ENCODE assay signal across 39 cellular contexts in the genomic region with DNA sequence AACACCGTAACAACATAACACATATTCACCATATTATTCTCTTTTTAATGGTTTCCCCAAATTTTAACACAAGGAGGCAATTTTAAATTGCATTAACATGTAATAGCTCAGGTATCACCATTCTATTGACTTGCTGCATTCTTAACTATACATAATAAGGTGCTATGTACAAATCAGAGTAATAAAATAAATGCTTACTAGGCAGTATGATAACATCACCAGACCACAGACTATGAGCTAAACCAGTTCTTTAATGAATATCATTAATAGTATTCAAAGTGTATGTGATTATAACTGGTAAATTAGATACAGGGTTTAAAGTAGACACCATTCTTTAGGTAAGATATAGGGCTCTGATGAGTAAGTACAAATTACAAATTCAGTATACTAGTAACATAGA.
"Had no signal": no experiment of that assay in that cellular context is flagged by ENCODE, and none has a peak within 500 bp of the region (broad histone marks: within the 10 kb centered on the region; RNA-seq: fewer than 3 reads in every experiment).

No MANE protein-coding gene starts in this region.

- H3K27ac ChIP-seq: adrenal gland, ascending aorta, body of pancreas, brain microvascular endothelial cell, breast epithelium, cardiac muscle cell had no signal

- ATAC-seq: activated naive CD8-positive, alpha-beta T cell treated with anti-CD3 and anti-CD28 coated beads, Interleukin-2, amount 50 U/mL, for 24 hours; activated T-cell treated with anti-CD3 and anti-CD28 coated beads, Interleukin-2, amount 50 U/mL, for 4 hours; activated T-helper 17 cell treated with anti-CD3 and anti-CD28 coated beads, Interleukin-2, amount 50 U/mL, for 72 hours; body of pancreas had no signal

- H3K27ac Mint-ChIP-seq: activated naive CD4-positive, alpha-beta T cell treated with anti-CD3 and anti-CD28 coated beads for 36 hours; activated naive CD4-positive, alpha-beta T cell treated with anti-CD3 and anti-CD28 coated beads, Interleukin-2, amount 50 U/mL, for 72 hours; activated naive CD8-positive, alpha-beta T cell; activated naive CD8-positive, alpha-beta T cell treated with anti-CD3 and anti-CD28 coated beads, Interleukin-2, amount 10 ng/mL, durations not matched to agents 7 days and 5 days; activated naive CD8-positive, alpha-beta T cell treated with anti-CD3 and anti-CD28 coated beads, Interleukin-2, amount 50 U/mL, for 24 hours; activated T-cell treated with anti-CD3 and anti-CD28 coated beads, Interleukin-2, amount 50 U/mL, for 24 hours; activated T-cell treated with anti-CD3 and anti-CD28 coated beads, Interleukin-2, amount 50 U/mL, for 72 hours; activated T-helper 1 cell treated with anti-CD3 and anti-CD28 coated beads, Interleukin-12 subunit alpha, Interleukin-12 subunit beta, Interleukin-2, Interleukin-4 antibody, amounts not matched to agents 30 ng/mL and 10 ng/mL and 1 ng/mL, durations not matched to agents 14 hours and 24 hours and 36 hours; activated T-helper 17 cell treated with anti-CD3 and anti-CD28 coated beads, Interleukin-2, amount 50 U/mL, for 72 hours; activated T-helper 2 cell treated with anti-CD3 and anti-CD28 coated beads, Interferon-gamma antibody, Interleukin-2, Interleukin-4, amounts not matched to agents 10 μg/mL and 5 μg/mL and 100 μg/mL, durations not matched to agents 14 hours and 24 hours and 36 hours; brain had no signal

- H3K36me3 ChIP-seq: adrenal gland, ascending aorta, brain microvascular endothelial cell, breast epithelium, cardiac muscle cell had no signal

- H3K9me3 ChIP-seq: adrenal gland, ascending aorta, body of pancreas, breast epithelium had no signal

- H3K4me1 Mint-ChIP-seq: activated naive CD8-positive, alpha-beta T cell treated with anti-CD3 and anti-CD28 coated beads, Interleukin-2, amount 10 ng/mL, durations not matched to agents 7 days and 5 days; activated naive CD8-positive, alpha-beta T cell treated with anti-CD3 and anti-CD28 coated beads, Interleukin-2, amount 50 U/mL, for 24 hours; activated T-helper 17 cell treated with anti-CD3 and anti-CD28 coated beads, Interleukin-2, amount 50 U/mL, for 72 hours; brain had no signal

- H3K4me3 Mint-ChIP-seq: activated naive CD4-positive, alpha-beta T cell treated with anti-CD3 and anti-CD28 coated beads for 36 hours; activated naive CD4-positive, alpha-beta T cell treated with anti-CD3 and anti-CD28 coated beads, Interleukin-2, amount 10 ng/mL, durations not matched to agents 7 days and 5 days; activated naive CD4-positive, alpha-beta T cell treated with anti-CD3 and anti-CD28 coated beads, Interleukin-2, amount 50 U/mL, for 24 hours; activated naive CD8-positive, alpha-beta T cell; activated naive CD8-positive, alpha-beta T cell treated with anti-CD3 and anti-CD28 coated beads, Interleukin-2, amount 10 ng/mL, durations not matched to agents 7 days and 5 days; activated naive CD8-positive, alpha-beta T cell treated with anti-CD3 and anti-CD28 coated beads, Interleukin-2, amount 50 U/mL, for 24 hours; activated T-cell treated with anti-CD3 and anti-CD28 coated beads, Interleukin-2, amount 50 U/mL, for 24 hours; activated T-cell treated with anti-CD3 and anti-CD28 coated beads, Interleukin-2, amount 50 U/mL, for 4 hours; activated T-cell treated with anti-CD3 and anti-CD28 coated beads, Interleukin-2, amount 50 U/mL, for 72 hours; activated T-helper 1 cell treated with anti-CD3 and anti-CD28 coated beads, Interleukin-12 subunit alpha, Interleukin-12 subunit beta, Interleukin-2, Interleukin-4 antibody, amounts not matched to agents 30 ng/mL and 10 ng/mL and 1 ng/mL, durations not matched to agents 14 hours and 24 hours and 36 hours; activated T-helper 17 cell treated with anti-CD3 and anti-CD28 coated beads, Interleukin-2, amount 50 U/mL, for 72 hours; brain; central memory CD8-positive, alpha-beta T cell had no signal

- H3K9me3 Mint-ChIP-seq: activated naive CD4-positive, alpha-beta T cell treated with anti-CD3 and anti-CD28 coated beads, Interleukin-2, amount 50 U/mL, for 24 hours; activated T-helper 17 cell treated with anti-CD3 and anti-CD28 coated beads, Interleukin-2, amount 50 U/mL, for 72 hours had no signal

- H3K27me3 ChIP-seq: adrenal gland, ascending aorta, body of pancreas, brain microvascular endothelial cell, breast epithelium, cardiac muscle cell had no signal

- DNase-seq: activated effector memory CD4-positive, alpha-beta T cell treated with anti-CD3 and anti-CD28 coated beads, Interleukin-2, amount 50 U/mL, for 16 hours; activated effector memory CD4-positive, alpha-beta T cell treated with Interleukin-2 at 50 U/mL for 16 hours; activated gamma-delta T cell; activated gamma-delta T cell treated with Interleukin-2 at 50 U/mL for 16 hours; activated naive CD4-positive, alpha-beta T cell; activated naive CD4-positive, alpha-beta T cell treated with anti-CD3 and anti-CD28 coated beads for 36 hours; activated naive CD4-positive, alpha-beta T cell treated with anti-CD3 and anti-CD28 coated beads, Interleukin-2, amount 10 ng/mL, durations not matched to agents 7 days and 5 days; activated naive CD4-positive, alpha-beta T cell treated with anti-CD3 and anti-CD28 coated beads, Interleukin-2, amount 50 U/mL, for 16 hours; activated naive CD4-positive, alpha-beta T cell treated with Interleukin-2 at 50 U/mL for 16 hours; activated naive CD8-positive, alpha-beta T cell treated with anti-CD3 and anti-CD28 coated beads, Interleukin-2, amount 10 ng/mL, durations not matched to agents 7 days and 5 days; activated naive CD8-positive, alpha-beta T cell treated with anti-CD3 and anti-CD28 coated beads, Interleukin-2, amount 50 U/mL, for 24 hours; activated T-cell treated with anti-CD3 and anti-CD28 coated beads, Interleukin-2, amount 50 U/mL, for 24 hours; activated T-cell treated with anti-CD3 and anti-CD28 coated beads, Interleukin-2, amount 50 U/mL, for 4 hours; activated T-cell treated with anti-CD3 and anti-CD28 coated beads, Interleukin-2, amount 50 U/mL, for 48 hours; activated T-cell treated with anti-CD3 and anti-CD28 coated beads, Interleukin-2, amount 50 U/mL, for 72 hours; adrenal gland; amniotic stem cell; amygdala; anterior cingulate cortex; aorta; body of pancreas; brain microvascular endothelial cell; caudate nucleus; central memory CD4-positive, alpha-beta T cell; cerebellar nuclear complex had no signal

- H3K4me1 ChIP-seq: adrenal gland, ascending aorta, body of pancreas, breast epithelium had no signal

- FAIRE-seq: astrocyte, bronchial epithelial cell, colon had no signal

- H3K27me3 Mint-ChIP-seq: activated naive CD4-positive, alpha-beta T cell treated with anti-CD3 and anti-CD28 coated beads, Interleukin-2, amount 10 ng/mL, durations not matched to agents 7 days and 5 days; activated naive CD4-positive, alpha-beta T cell treated with anti-CD3 and anti-CD28 coated beads, Interleukin-2, amount 50 U/mL, for 24 hours; activated naive CD8-positive, alpha-beta T cell; activated naive CD8-positive, alpha-beta T cell treated with anti-CD3 and anti-CD28 coated beads, Interleukin-2, amount 10 ng/mL, durations not matched to agents 7 days and 5 days; activated naive CD8-positive, alpha-beta T cell treated with anti-CD3 and anti-CD28 coated beads, Interleukin-2, amount 50 U/mL, for 24 hours; activated T-cell treated with anti-CD3 and anti-CD28 coated beads, Interleukin-2, amount 50 U/mL, for 24 hours; activated T-helper 17 cell treated with anti-CD3 and anti-CD28 coated beads, Interleukin-2, amount 50 U/mL, for 72 hours; brain; central memory CD8-positive, alpha-beta T cell had no signal

- H3K4me3 ChIP-seq: adrenal gland, ascending aorta, body of pancreas, breast epithelium, cardiac muscle cell had no signal
